Comparison of ENCODE assay signal across 28 cellular contexts in the genomic region with DNA sequence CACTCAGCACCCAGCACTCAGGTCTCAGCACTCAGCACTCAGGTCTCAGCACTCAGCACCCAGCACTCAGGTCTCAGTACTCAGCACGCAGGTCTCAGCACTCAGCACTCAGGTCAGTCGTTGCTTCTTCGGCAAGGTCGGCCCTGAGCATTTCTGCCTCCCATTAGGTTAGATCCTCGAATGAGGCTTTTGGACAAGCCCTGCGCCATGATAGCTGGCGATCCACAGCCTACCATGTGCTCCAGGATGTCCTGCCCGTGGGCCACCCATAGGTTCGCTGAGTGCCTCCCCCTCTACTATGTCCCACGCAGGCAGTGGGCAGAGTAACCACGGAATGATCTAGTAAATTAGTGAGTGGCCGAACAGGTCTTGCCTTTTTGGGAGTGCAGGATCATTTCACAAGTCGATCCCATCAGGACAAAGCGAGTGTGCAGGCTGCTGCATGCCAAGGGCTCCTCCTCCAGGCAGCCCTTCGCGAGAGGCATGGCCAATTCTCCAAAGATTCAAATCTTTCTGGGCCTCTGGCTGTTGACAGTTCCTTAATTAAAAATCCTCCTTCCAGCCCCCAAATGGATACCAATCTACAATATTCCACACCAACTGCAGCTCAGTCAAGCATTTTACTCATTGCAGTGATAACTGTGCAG.
"Had no signal": no experiment of that assay in that cellular context is flagged by ENCODE, and none has a peak within 500 bp of the region (broad histone marks: within the 10 kb centered on the region; RNA-seq: fewer than 3 reads in every experiment).

No MANE protein-coding gene starts in this region.

- DNase-seq: activated CD4-positive, alpha-beta memory T cell treated with anti-CD3 and anti-CD28 coated beads for 36 hours; activated CD4-positive, alpha-beta T cell treated with anti-CD3 and anti-CD28 coated beads, Interleukin-2, amount 10 ng/mL, durations not matched to agents 7 days and 5 days; activated CD4-positive, CD25-positive, alpha-beta regulatory T cell; activated CD8-positive, alpha-beta memory T cell treated with anti-CD3 and anti-CD28 coated beads for 24 hours; activated effector memory CD4-positive, alpha-beta T cell treated with anti-CD3 and anti-CD28 coated beads, Interleukin-2, amount 50 U/mL, for 16 hours; activated naive CD4-positive, alpha-beta T cell treated with anti-CD3 and anti-CD28 coated beads for 36 hours; activated naive CD8-positive, alpha-beta T cell treated with anti-CD3 and anti-CD28 coated beads for 36 hours; activated T-cell treated with anti-CD3 and anti-CD28 coated beads, Interleukin-2, amount 50 U/mL, for 4 hours; body of pancreas; central memory CD4-positive, alpha-beta T cell; KG1; MG63; MV-4-11; NCI-H1092 treated with DMSO at 0.1 percent for 48 hours; NCI-H1417 treated with DMSO at 0.1 percent for 48 hours; NCI-H1694; NCI-H2029; NCI-H2107; NCI-H2171 treated with DMSO at 0.1 percent for 48 hours; NCI-H226; NCI-H526; NCI-H774; OCI-M1; RPMI8226; T-cell; T-helper 2 cell; T1000 had no signal

- H3K9me3 Mint-ChIP-seq: activated CD4-positive, alpha-beta memory T cell treated with anti-CD3 and anti-CD28 coated beads for 36 hours; activated CD4-positive, alpha-beta T cell treated with anti-CD3 and anti-CD28 coated beads, Interleukin-2, amount 10 ng/mL, durations not matched to agents 7 days and 5 days; activated naive CD4-positive, alpha-beta T cell treated with anti-CD3 and anti-CD28 coated beads for 36 hours; activated naive CD8-positive, alpha-beta T cell treated with anti-CD3 and anti-CD28 coated beads for 36 hours; activated T-cell treated with anti-CD3 and anti-CD28 coated beads, Interleukin-2, amount 50 U/mL, for 4 hours; T-cell had no signal

- H3K36me3 ChIP-seq: MG63 had no signal

- H3K4me3 Mint-ChIP-seq: activated CD4-positive, alpha-beta memory T cell treated with anti-CD3 and anti-CD28 coated beads for 36 hours; activated CD4-positive, alpha-beta T cell treated with anti-CD3 and anti-CD28 coated beads, Interleukin-2, amount 10 ng/mL, durations not matched to agents 7 days and 5 days; activated naive CD4-positive, alpha-beta T cell treated with anti-CD3 and anti-CD28 coated beads for 36 hours; activated naive CD8-positive, alpha-beta T cell treated with anti-CD3 and anti-CD28 coated beads for 36 hours; activated T-cell treated with anti-CD3 and anti-CD28 coated beads, Interleukin-2, amount 50 U/mL, for 4 hours; T-cell had no signal

- H3K27me3 Mint-ChIP-seq: activated CD4-positive, alpha-beta T cell treated with anti-CD3 and anti-CD28 coated beads, Interleukin-2, amount 10 ng/mL, durations not matched to agents 7 days and 5 days had no signal

- H3K27ac Mint-ChIP-seq: activated CD4-positive, alpha-beta memory T cell treated with anti-CD3 and anti-CD28 coated beads for 36 hours; activated CD4-positive, alpha-beta T cell treated with anti-CD3 and anti-CD28 coated beads, Interleukin-2, amount 10 ng/mL, durations not matched to agents 7 days and 5 days; activated naive CD4-positive, alpha-beta T cell treated with anti-CD3 and anti-CD28 coated beads for 36 hours; activated naive CD8-positive, alpha-beta T cell treated with anti-CD3 and anti-CD28 coated beads for 36 hours; T-cell had no signal

- H3K4me1 Mint-ChIP-seq: activated CD4-positive, alpha-beta T cell treated with anti-CD3 and anti-CD28 coated beads, Interleukin-2, amount 10 ng/mL, durations not matched to agents 7 days and 5 days; activated naive CD8-positive, alpha-beta T cell treated with anti-CD3 and anti-CD28 coated beads for 36 hours; T-cell had no signal

- H3K4me1 ChIP-seq: body of pancreas had no signal

- H3K4me3 ChIP-seq: body of pancreas, MG63, SK-N-MC had no signal

- H3K36me3 Mint-ChIP-seq: activated CD4-positive, alpha-beta memory T cell treated with anti-CD3 and anti-CD28 coated beads for 36 hours; activated naive CD8-positive, alpha-beta T cell treated with anti-CD3 and anti-CD28 coated beads for 36 hours; T-cell had no signal

- H3K27me3 ChIP-seq: body of pancreas, MG63 had no signal

- H3K9me3 ChIP-seq: body of pancreas, MG63 had no signal

- H3K27ac ChIP-seq: body of pancreas, SK-N-MC had no signal
